13 cellular contexts compared by ENCODE assay signal in genomic region chr2:212364106-212364505, GRCh38.
DNase-seq lines count a peak whose midpoint lies in the region; ATAC-seq and TF ChIP-seq lines count a peak whose summit lies in the region.
"Had no signal": no experiment of that assay in that cellular context is flagged by ENCODE, and none has a peak within 500 bp of the region (broad histone marks: within the 10 kb centered on the region; RNA-seq: fewer than 3 reads in every experiment).

No MANE protein-coding gene starts in this region.

- peaks cover 28% of the 10 kb centered on the region for H3K4me1 Mint-ChIP-seq in endodermal cell
- H3K4me1 Mint-ChIP-seq in T-helper 2 cell treated with Interferon-gamma antibody and Interleukin-4, amounts not matched to agents 5 μg/mL and 100 μg/mL, for 36 hours (ENCODE audit: low read depth) = no peaks in the 10 kb centered on the region

- H3K4me3 Mint-ChIP-seq in endodermal cell = no peak overlapping the region
- no peak overlapping the region for H3K4me3 Mint-ChIP-seq in T-helper 2 cell treated with Interferon-gamma antibody and Interleukin-4, amounts not matched to agents 5 μg/mL and 100 μg/mL, for 36 hours

- peak overlapping the region; percentile 27 for H3K27ac ChIP-seq in endodermal cell (ENCODE audit: low read depth, low read length)

- no peak overlapping the region for H3K9ac ChIP-seq in endodermal cell (ENCODE audit: extremely low read depth, low read length, poor library complexity, severe bottlenecking)

- no peaks in the 10 kb centered on the region for H3K27me3 ChIP-seq in endodermal cell (ENCODE audit: control insufficient read depth, insufficient read depth, low read length, poor library complexity, severe bottlenecking)

- H3K4me3 ChIP-seq in endodermal cell (ENCODE audit: low read length) = no peak overlapping the region
- H3K4me3 ChIP-seq: coronary artery had no signal

- DNase-seq in COLO829 (ENCODE audit: low spot score) (peak; percentile 28), NCI-H526 (lab: John Stamatoyannopoulos, UW) (peak; percentile 6 to 43), endodermal cell (no peak), midbrain (lab: John Stamatoyannopoulos, UW) (peak; percentile 61), NCI-H2081 treated with DMSO at 0.1 percent for 48 hours (lab: John Stamatoyannopoulos, UW) (no peak)
- no peak for DNase-seq in T-helper 2 cell treated with Interferon-gamma antibody and Interleukin-4, amounts not matched to agents 5 μg/mL and 100 μg/mL, for 36 hours (ENCODE audit: low spot score)
- no peak for DNase-seq in effector CD8-positive, alpha-beta T cell (lab: John Stamatoyannopoulos, UW)
- DNase-seq: activated naive CD4-positive, alpha-beta T cell treated with Interleukin-2 at 50 U/mL for 16 hours; posterior cingulate gyrus; stimulated activated CD4-positive, alpha-beta T cell treated with anti-CD3 and anti-CD28 coated beads, Interleukin-2, amount 100 ng/mL, for 24 hours; stimulated activated naive CD8-positive, alpha-beta T cell treated with anti-CD3 and anti-CD28 coated beads, Interleukin-15, Interleukin-2, amounts not matched to agents 100 U/mL and 50 U/mL, for 24 hours had no signal

- no peak for TF ChIP-seq CTCF in endodermal cell (conservative IDR thresholded peaks at IDR 0.05)

- 83% methylated on average over 2 of the region's 2 CpGs; no CpG with 5 or more reads in 1 of the 2 experiments for WGBS in endodermal cell (ENCODE audit: insufficient coverage in 1 of 2, insufficient read length in 1 of 2), 2 experiments

- H3K27ac Mint-ChIP-seq in endodermal cell = no peak overlapping the region
- no peak overlapping the region for H3K27ac Mint-ChIP-seq in T-helper 2 cell treated with Interferon-gamma antibody and Interleukin-4, amounts not matched to agents 5 μg/mL and 100 μg/mL, for 36 hours

- no peaks in the 10 kb centered on the region for H3K9me3 Mint-ChIP-seq in endodermal cell
- H3K9me3 Mint-ChIP-seq in T-helper 2 cell treated with Interferon-gamma antibody and Interleukin-4, amounts not matched to agents 5 μg/mL and 100 μg/mL, for 36 hours = no peaks in the 10 kb centered on the region

- no peaks in the 10 kb centered on the region for H3K27me3 Mint-ChIP-seq in endodermal cell (ENCODE audit: insufficient read depth)
- H3K27me3 Mint-ChIP-seq in T-helper 2 cell treated with Interferon-gamma antibody and Interleukin-4, amounts not matched to agents 5 μg/mL and 100 μg/mL, for 36 hours (ENCODE audit: low read depth) = no peaks in the 10 kb centered on the region

- no peaks in the 10 kb centered on the region for H3K36me3 ChIP-seq in endodermal cell (ENCODE audit: control insufficient read depth, insufficient read depth, low read length)

- peaks cover 5% of the 10 kb centered on the region for H3K4me1 ChIP-seq in endodermal cell (ENCODE audit: control insufficient read depth, insufficient read depth, low read length)

- ATAC-seq in HG03135 (IDR thresholded peaks at IDR 0.05; ENCODE audit: unreplicated experiment) = no peak
- ATAC-seq: stimulated activated naive CD8-positive, alpha-beta T cell treated with anti-CD3 and anti-CD28 coated beads, Interleukin-15, Interleukin-2, amounts not matched to agents 100 U/mL and 50 U/mL, for 24 hours had no signal

- no peaks in the 10 kb centered on the region for H3K9me3 ChIP-seq in endodermal cell (ENCODE audit: control insufficient read depth, low read length)

- no peaks in the 10 kb centered on the region for H3K36me3 Mint-ChIP-seq in endodermal cell (ENCODE audit: low read depth)
- H3K36me3 Mint-ChIP-seq in T-helper 2 cell treated with Interferon-gamma antibody and Interleukin-4, amounts not matched to agents 5 μg/mL and 100 μg/mL, for 36 hours (ENCODE audit: low read depth) = no peaks in the 10 kb centered on the region

Comparison
In these comparisons a context has a peak if more than half of its experiments do, and no peak if none do; other contexts are left out.
1. DNase-seq: peak in COLO829 (single experiment), NCI-H526 (2 of 2) and midbrain (single experiment); none in endodermal cell (single experiment), NCI-H2081 treated with DMSO at 0.1 percent for 48 hours (single experiment), T-helper 2 cell treated with Interferon-gamma antibody and Interleukin-4, amounts not matched to agents 5 μg/mL and 100 μg/mL, for 36 hours (single experiment) and effector CD8-positive, alpha-beta T cell (single experiment).